In genomic region chr1:242147096-242147976, GRCh38 we compare ENCODE assay signal across 11 cellular contexts.
DNase-seq lines count a peak whose midpoint lies in the region; ATAC-seq and FAIRE-seq lines count a peak whose summit lies in the region.
"Had no signal": no experiment of that assay in that cellular context is flagged by ENCODE, and none has a peak within 500 bp of the region (broad histone marks: within the 10 kb centered on the region; RNA-seq: fewer than 3 reads in every experiment).

No MANE protein-coding gene starts in this region.

- no peak overlapping the region for H3K27ac Mint-ChIP-seq in activated CD8-positive, alpha-beta memory T cell treated with anti-CD3 and anti-CD28 coated beads, Interleukin-2, amount 10 ng/mL, durations not matched to agents 7 days and 5 days
- no peak overlapping the region for H3K27ac Mint-ChIP-seq in activated naive CD4-positive, alpha-beta T cell treated with anti-CD3 and anti-CD28 coated beads, Interleukin-2, amount 50 U/mL, for 72 hours
- H3K27ac Mint-ChIP-seq: T-helper 2 cell treated with Interferon-gamma antibody and Interleukin-4, amounts not matched to agents 5 μg/mL and 100 μg/mL, for 36 hours had no signal

- no peaks in the 10 kb centered on the region for H3K36me3 Mint-ChIP-seq in activated CD8-positive, alpha-beta memory T cell treated with anti-CD3 and anti-CD28 coated beads, Interleukin-2, amount 10 ng/mL, durations not matched to agents 7 days and 5 days
- no peaks in the 10 kb centered on the region for H3K36me3 Mint-ChIP-seq in activated naive CD4-positive, alpha-beta T cell treated with anti-CD3 and anti-CD28 coated beads, Interleukin-2, amount 50 U/mL, for 72 hours

- CTCF ChIA-PET in activated CD8-positive, alpha-beta memory T cell treated with anti-CD3 and anti-CD28 coated beads, Interleukin-2, amount 10 ng/mL, durations not matched to agents 7 days and 5 days (lab: Charles Lee): no interaction called here

- H3K4me3 Mint-ChIP-seq in activated CD8-positive, alpha-beta memory T cell treated with anti-CD3 and anti-CD28 coated beads, Interleukin-2, amount 10 ng/mL, durations not matched to agents 7 days and 5 days: no peak overlapping the region
- H3K4me3 Mint-ChIP-seq: T-helper 2 cell treated with Interferon-gamma antibody and Interleukin-4, amounts not matched to agents 5 μg/mL and 100 μg/mL, for 36 hours had no signal

- H3K9me3 Mint-ChIP-seq in activated CD8-positive, alpha-beta memory T cell treated with anti-CD3 and anti-CD28 coated beads, Interleukin-2, amount 10 ng/mL, durations not matched to agents 7 days and 5 days (ENCODE audit: low read depth): peaks cover 3% of the 10 kb centered on the region
- peaks cover 0 to 7% of the 10 kb centered on the region in 2 donors for H3K9me3 Mint-ChIP-seq in activated naive CD4-positive, alpha-beta T cell treated with anti-CD3 and anti-CD28 coated beads, Interleukin-2, amount 50 U/mL, for 72 hours
- H3K9me3 Mint-ChIP-seq: T-helper 2 cell treated with Interferon-gamma antibody and Interleukin-4, amounts not matched to agents 5 μg/mL and 100 μg/mL, for 36 hours had no signal

- no peaks in the 10 kb centered on the region for H3K27me3 Mint-ChIP-seq in activated CD8-positive, alpha-beta memory T cell treated with anti-CD3 and anti-CD28 coated beads, Interleukin-2, amount 10 ng/mL, durations not matched to agents 7 days and 5 days

- H3K4me1 Mint-ChIP-seq in activated CD8-positive, alpha-beta memory T cell treated with anti-CD3 and anti-CD28 coated beads, Interleukin-2, amount 10 ng/mL, durations not matched to agents 7 days and 5 days: no peaks in the 10 kb centered on the region

- peak; percentile 63 for ATAC-seq in GM18498 (IDR thresholded peaks at IDR 0.05; ENCODE audit: unreplicated experiment)
- ATAC-seq in HG02678 (IDR thresholded peaks at IDR 0.05; ENCODE audit: unreplicated experiment): peak; percentile 48
- no peak for ATAC-seq in activated CD8-positive, alpha-beta memory T cell treated with anti-CD3 and anti-CD28 coated beads, Interleukin-2, amount 10 ng/mL, durations not matched to agents 7 days and 5 days
- no peak for ATAC-seq in activated naive CD4-positive, alpha-beta T cell treated with anti-CD3 and anti-CD28 coated beads, Interleukin-2, amount 50 U/mL, for 72 hours

- peak; percentile 41 for DNase-seq in RCC 7860 (ENCODE audit: low spot score)
- DNase-seq in iris pigment epithelial cell (ENCODE audit: low read depth): peak; percentile 20
- DNase-seq in activated CD8-positive, alpha-beta memory T cell treated with anti-CD3 and anti-CD28 coated beads, Interleukin-2, amount 10 ng/mL, durations not matched to agents 7 days and 5 days: no peak
- no peak for DNase-seq in activated naive CD4-positive, alpha-beta T cell treated with anti-CD3 and anti-CD28 coated beads, Interleukin-2, amount 50 U/mL, for 72 hours (ENCODE audit: low spot score in 2 of 2)
- DNase-seq in NCI-H345 (lab: John Stamatoyannopoulos, UW): no peak
- DNase-seq in GOT3 (lab: John Stamatoyannopoulos, UW): no peak
- DNase-seq: effector memory CD4-positive, alpha-beta T cell; ovary had no signal

- FAIRE-seq in RCC 7860 (lab: Jason Lieb, UNC): no peak

Comparison
In these comparisons a context has a peak if more than half of its experiments do, and no peak if none do; other contexts are left out.
1. ATAC-seq: peak in GM18498 (single experiment) and HG02678 (single experiment); none in activated CD8-positive, alpha-beta memory T cell treated with anti-CD3 and anti-CD28 coated beads, Interleukin-2, amount 10 ng/mL, durations not matched to agents 7 days and 5 days (single experiment) and activated naive CD4-positive, alpha-beta T cell treated with anti-CD3 and anti-CD28 coated beads, Interleukin-2, amount 50 U/mL, for 72 hours (0 of 2).
2. DNase-seq: peak in RCC 7860 (single experiment) and iris pigment epithelial cell (single experiment); none in activated CD8-positive, alpha-beta memory T cell treated with anti-CD3 and anti-CD28 coated beads, Interleukin-2, amount 10 ng/mL, durations not matched to agents 7 days and 5 days (single experiment), activated naive CD4-positive, alpha-beta T cell treated with anti-CD3 and anti-CD28 coated beads, Interleukin-2, amount 50 U/mL, for 72 hours (0 of 2), NCI-H345 (single experiment) and GOT3 (single experiment).